Comparison of ENCODE assay signal across 19 cellular contexts in the genomic region with DNA sequence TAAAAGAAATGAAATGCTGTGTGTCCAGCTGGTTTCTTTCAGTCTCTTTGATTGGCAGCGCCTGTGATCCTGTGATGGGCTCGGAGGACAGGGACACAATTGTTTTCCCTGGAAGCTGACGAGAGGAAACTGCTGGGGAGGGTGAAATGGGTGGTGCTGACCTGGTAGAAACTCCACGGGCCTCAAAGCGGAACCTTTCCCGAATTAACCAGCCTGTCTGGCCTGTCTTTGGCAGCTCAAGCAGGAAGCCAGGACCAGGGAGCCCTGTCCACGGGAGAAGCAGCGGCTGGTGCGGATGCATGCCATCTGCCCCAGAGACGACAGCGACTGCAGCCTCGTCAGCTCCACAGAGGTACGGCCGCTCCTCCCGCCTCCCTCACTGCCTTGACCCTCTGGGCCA. TPM values are rescaled to one million over a fixed set of nuclear protein-coding genes. Genes with fewer than 3 reads are reported as not detected.
DNase-seq lines count a peak whose midpoint lies in the region; ATAC-seq, FAIRE-seq and TF ChIP-seq lines count a peak whose summit lies in the region.
"Had no signal": no experiment of that assay in that cellular context is flagged by ENCODE, and none has a peak within 500 bp of the region (broad histone marks: within the 10 kb centered on the region; RNA-seq: fewer than 3 reads in every experiment).

No MANE protein-coding gene starts in this region.

- H3K36me3 Mint-ChIP-seq in CD8-positive, alpha-beta memory T cell, result no peaks in the 10 kb centered on the region

- H3K36me3 ChIP-seq in psoas muscle (ENCODE audit: insufficient read depth in 1 of 2, low read depth in 1 of 2), result no peaks in the 10 kb centered on the region
- no peaks in the 10 kb centered on the region for H3K36me3 ChIP-seq in CD8-positive, alpha-beta memory T cell (ENCODE audit: insufficient read depth, low read length)
- no peaks in the 10 kb centered on the region for H3K36me3 ChIP-seq in small intestine (ENCODE audit: control insufficient read depth in 2 of 2, insufficient read depth in 2 of 2, low read length in 2 of 2)

- H3K27me3 Mint-ChIP-seq in CD8-positive, alpha-beta memory T cell, result peaks cover 10 to 18% of the 10 kb centered on the region in 2 donors

- no peak overlapping the region for H3K27ac ChIP-seq in psoas muscle
- H3K27ac ChIP-seq in CD8-positive, alpha-beta memory T cell (ENCODE audit: low read depth, low read length), result no peak overlapping the region
- H3K27ac ChIP-seq in small intestine (ENCODE audit: low read depth in 1 of 2, low read length in 1 of 2), result no peak overlapping the region
- H3K27ac ChIP-seq: hepatocyte had no signal

- ATAC-seq in psoas muscle (peak in 3 of 4 donors; percentile 12 to 24 (median 23)), HG02571 (IDR thresholded peaks at IDR 0.05; ENCODE audit: unreplicated experiment) (no peak)
- ATAC-seq: HCT116, K562, T-helper 17 cell had no signal

- WGBS in psoas muscle, 3 donors, result 15 to 27% (median 23%) methylated on average over 15 of the region's 15 CpGs
- 55 to 80% (median 67%) methylated on average over 15 of the region's 15 CpGs for WGBS in small intestine, 3 donors

- peaks cover 0 to 18% (median 2%) of the 10 kb centered on the region in 3 donors for H3K27me3 ChIP-seq in psoas muscle (ENCODE audit: insufficient read depth in 3 of 3, low read length in 2 of 3)
- H3K27me3 ChIP-seq in CD8-positive, alpha-beta memory T cell (ENCODE audit: insufficient read depth, low read length, poor library complexity, severe bottlenecking), result no peaks in the 10 kb centered on the region
- H3K27me3 ChIP-seq in small intestine (ENCODE audit: control insufficient read depth in 2 of 2, insufficient read depth in 2 of 2, low read length in 2 of 2), result no peaks in the 10 kb centered on the region
- H3K27me3 ChIP-seq: hepatocyte had no signal

- intact Hi-C loops in psoas muscle (cut with DNase I), result loop anchor here in 1 of 2 donors (10.0 kb wide), 1 partner anchor 173 kb away; no protein-coding TSS in a partner anchor

- H3K27ac Mint-ChIP-seq in CD8-positive, alpha-beta memory T cell, result no peak overlapping the region
- H3K27ac Mint-ChIP-seq: dendritic cell treated with granulocyte-macrophage colony-stimulating factor and Interleukin-4, amounts not matched to agents 40 ng/mL and 50 ng/mL, for 4 days; T-helper 17 cell had no signal

- TF ChIP-seq CTCF in psoas muscle (IDR thresholded peaks at IDR 0.05), result no peak

- DNase-seq in G401 (ENCODE audit: low spot score), result peak; percentile 70
- DNase-seq in cerebellum (ENCODE audit: low spot score), result peak; percentile 48
- DNase-seq in hippocampal formation (lab: John Stamatoyannopoulos, UW), result peak; percentile 23 to 34
- no peak for DNase-seq in psoas muscle
- no peak for DNase-seq in CD8-positive, alpha-beta memory T cell
- DNase-seq in activated T-cell treated with anti-CD3 and anti-CD28 coated beads, Interleukin-2, amount 50 U/mL, for 48 hours, result no peak
- DNase-seq in small intestine, result no peak
- DNase-seq: activated CD4-positive, alpha-beta T cell treated with anti-CD3 and anti-CD28 coated beads, Interleukin-2, amount 50 U/mL, for 48 hours; DMS79; NCI-H2029; T-helper 17 cell had no signal

- POLR2A ChIA-PET in CD8-positive, alpha-beta memory T cell (lab: Charles Lee), result no interaction called here

- no peak overlapping the region for H3K4me3 Mint-ChIP-seq in CD8-positive, alpha-beta memory T cell
- H3K4me3 Mint-ChIP-seq: dendritic cell treated with granulocyte-macrophage colony-stimulating factor and Interleukin-4, amounts not matched to agents 40 ng/mL and 50 ng/mL, for 4 days; T-helper 17 cell had no signal

- FAIRE-seq in small intestine (lab: Jason Lieb, UNC), result no peak
- FAIRE-seq: K562, urothelium cell line had no signal

- H3K4me1 Mint-ChIP-seq in CD8-positive, alpha-beta memory T cell, result peaks cover 0 to 2% (median 0%) of the 10 kb centered on the region in 3 donors

- H3K4me3 ChIP-seq in psoas muscle, result no peak overlapping the region
- H3K4me3 ChIP-seq in CD8-positive, alpha-beta memory T cell (ENCODE audit: low read length), result no peak overlapping the region
- no peak overlapping the region for H3K4me3 ChIP-seq in small intestine (ENCODE audit: low read depth in 1 of 2, low read length in 2 of 2)
- H3K4me3 ChIP-seq: hepatocyte, K562 had no signal

- H3K9me3 ChIP-seq in psoas muscle (no peaks in the 10 kb centered on the region), small intestine (ENCODE audit: control insufficient read depth, low read depth) (no peaks in the 10 kb centered on the region)
- H3K9me3 ChIP-seq in CD8-positive, alpha-beta memory T cell (ENCODE audit: low read length), result no peaks in the 10 kb centered on the region

- CTCF ChIA-PET in CD8-positive, alpha-beta memory T cell (lab: Charles Lee), result interaction anchor here (1.8 kb wide), 1 partner anchor 145 kb away, joined by 4 read pairs; no protein-coding TSS in a partner anchor

- H3K9me3 Mint-ChIP-seq in CD8-positive, alpha-beta memory T cell, result no peaks in the 10 kb centered on the region
- H3K9me3 Mint-ChIP-seq: dendritic cell treated with granulocyte-macrophage colony-stimulating factor and Interleukin-4, amounts not matched to agents 40 ng/mL and 50 ng/mL, for 4 days had no signal

- in situ Hi-C loops in G401 (cut with HindIII; ENCODE audit: low sequenced_read_pairs), result no loop called here

- H3K4me1 ChIP-seq in psoas muscle (peaks cover 3% of the 10 kb centered on the region), small intestine (ENCODE audit: control insufficient read depth in 2 of 2, insufficient read depth in 1 of 2, low read depth in 1 of 2, low read length in 1 of 2) (peaks cover 0 to 3% of the 10 kb centered on the region in 2 donors)
- H3K4me1 ChIP-seq in CD8-positive, alpha-beta memory T cell (ENCODE audit: insufficient read depth, low read length), result no peaks in the 10 kb centered on the region

RNA-seq across cellular contexts. Expression of a gene that starts 22.4 kb away (rescaled TPM):
- 0.44 TPM in 1 of 2 replicates, not detected in the other for total RNA-seq in G401 (2014; rRNA removed; shearing (Covaris generic))
- total RNA-seq in cerebellum (0.82 TPM), psoas muscle (under 1 TPM in 1 of 4 donors, not detected in 3; 0.32 TPM)
- polyA plus RNA-seq in psoas muscle (under 1 TPM in 2 of 3 donors, not detected in 1; 0.05 to 0.06 TPM), small intestine (1 to 10 TPM in 2 of 3 donors, under 1 TPM in 1; 0.81 to 3.1 (median 1.3) TPM)
- not detected for total RNA-seq in CD8-positive, alpha-beta memory T cell
- polyA plus RNA-seq in CD8-positive, alpha-beta memory T cell, result not detected
- total RNA-seq: K562, mesenteric fat pad, OCI-LY7, T-helper 17 cell had no signal
- polyA plus RNA-seq: K562 had no signal

RNA-seq across cellular contexts. Expression of a gene that starts 27.9 kb away (rescaled TPM):
- total RNA-seq in G401 (2014; rRNA removed; shearing (Covaris generic)), result 19.8 and 31.7 TPM in 2 replicates
- total RNA-seq in cerebellum, result 10.4 TPM
- total RNA-seq in psoas muscle, result 10 to 100 TPM in 3 of 4 donors, 1 to 10 TPM in 1; 4.9 to 16.6 (median 13.0) TPM
- 1 to 10 TPM; 4.7 to 5.6 (median 4.8) TPM for polyA plus RNA-seq in psoas muscle
- total RNA-seq in CD8-positive, alpha-beta memory T cell, result 10 to 100 TPM; 23.2 to 27.2 TPM
- polyA plus RNA-seq in CD8-positive, alpha-beta memory T cell, result 46.7 TPM
- polyA plus RNA-seq in small intestine, result 10 to 100 TPM; 24.4 to 38.4 (median 30.6) TPM

RNA-seq across cellular contexts. Expression of a gene that starts 28.0 kb away (rescaled TPM):
- 16.7 and 19.0 TPM in 2 replicates for total RNA-seq in G401 (2014; rRNA removed; shearing (Covaris generic))
- total RNA-seq in cerebellum, result 10.1 TPM
- total RNA-seq in psoas muscle, result 1 to 10 TPM; 3.2 to 5.1 (median 3.8) TPM
- polyA plus RNA-seq in psoas muscle, result 1 to 10 TPM; 2.2 to 3.2 (median 2.2) TPM
- total RNA-seq in CD8-positive, alpha-beta memory T cell, result 10 to 100 TPM; 18.1 to 19.6 TPM
- 7.0 TPM for polyA plus RNA-seq in CD8-positive, alpha-beta memory T cell
- polyA plus RNA-seq in small intestine, result 1 to 10 TPM; 7.3 to 8.7 (median 8.1) TPM

RNA-seq across cellular contexts. Expression of a gene that starts 45.3 kb away (rescaled TPM):
- 239 and 247 TPM in 2 replicates for total RNA-seq in G401 (2014; rRNA removed; shearing (Covaris generic))
- total RNA-seq in cerebellum (36.0 TPM), psoas muscle (10 to 100 TPM; 30.1 to 51.2 (median 37.7) TPM)
- polyA plus RNA-seq in psoas muscle (10 to 100 TPM; 26.7 to 77.0 (median 33.5) TPM), small intestine (10 to 100 TPM; 47.2 to 84.9 (median 49.7) TPM)
- 100 to 1,000 TPM; 174 to 181 TPM for total RNA-seq in CD8-positive, alpha-beta memory T cell
- polyA plus RNA-seq in CD8-positive, alpha-beta memory T cell, result 77.6 TPM

Comparison
In these comparisons a context has a peak if more than half of its experiments do, and no peak if none do; other contexts are left out.
1. DNase-seq: peak in G401 (single experiment), cerebellum (single experiment) and hippocampal formation (2 of 2); none in psoas muscle (0 of 2), CD8-positive, alpha-beta memory T cell (0 of 5), activated T-cell treated with anti-CD3 and anti-CD28 coated beads, Interleukin-2, amount 50 U/mL, for 48 hours (0 of 2) and small intestine (single experiment).